Comparison of ENCODE assay signal across 19 cellular contexts in genomic region chr6:152828431-152828830, GRCh38.
"Had no signal": no experiment of that assay in that cellular context is flagged by ENCODE, and none has a peak within 500 bp of the region (broad histone marks: within the 10 kb centered on the region; RNA-seq: fewer than 3 reads in every experiment).

No MANE protein-coding gene starts in this region.

- H3K9me3 ChIP-seq: esophagus muscularis mucosa, pancreas had no signal

- H3K4me1 ChIP-seq: esophagus muscularis mucosa, pancreas had no signal

- H3K27ac ChIP-seq: epithelial cell of prostate, esophagus muscularis mucosa, pancreas had no signal

- H3K4me3 ChIP-seq: dorsolateral prefrontal cortex, esophagus muscularis mucosa, lung, pancreas had no signal

- H3K36me3 ChIP-seq: esophagus muscularis mucosa, pancreas had no signal

- DNase-seq: cortex of kidney; effector memory CD4-positive, alpha-beta T cell; foreskin fibroblast; kidney; left colon; left ventricle myocardium superior; mesendoderm; naive B cell; occipital lobe; pancreas; right cardiac atrium; small intestine; stimulated activated CD4-positive, alpha-beta T cell treated with anti-CD3 and anti-CD28 coated beads, Interleukin-2, amount 100 ng/mL, for 48 hours; stimulated activated naive CD4-positive, alpha-beta T cell treated with Interleukin-2 at 50 U/mL for 16 hours; trophoblast cell had no signal

- ATAC-seq: left colon, left ventricle myocardium superior, pancreas, right cardiac atrium had no signal

- H3K27me3 ChIP-seq: dorsolateral prefrontal cortex, esophagus muscularis mucosa, pancreas had no signal
